ENCODE assay signal across 30 cellular contexts in the genomic region with DNA sequence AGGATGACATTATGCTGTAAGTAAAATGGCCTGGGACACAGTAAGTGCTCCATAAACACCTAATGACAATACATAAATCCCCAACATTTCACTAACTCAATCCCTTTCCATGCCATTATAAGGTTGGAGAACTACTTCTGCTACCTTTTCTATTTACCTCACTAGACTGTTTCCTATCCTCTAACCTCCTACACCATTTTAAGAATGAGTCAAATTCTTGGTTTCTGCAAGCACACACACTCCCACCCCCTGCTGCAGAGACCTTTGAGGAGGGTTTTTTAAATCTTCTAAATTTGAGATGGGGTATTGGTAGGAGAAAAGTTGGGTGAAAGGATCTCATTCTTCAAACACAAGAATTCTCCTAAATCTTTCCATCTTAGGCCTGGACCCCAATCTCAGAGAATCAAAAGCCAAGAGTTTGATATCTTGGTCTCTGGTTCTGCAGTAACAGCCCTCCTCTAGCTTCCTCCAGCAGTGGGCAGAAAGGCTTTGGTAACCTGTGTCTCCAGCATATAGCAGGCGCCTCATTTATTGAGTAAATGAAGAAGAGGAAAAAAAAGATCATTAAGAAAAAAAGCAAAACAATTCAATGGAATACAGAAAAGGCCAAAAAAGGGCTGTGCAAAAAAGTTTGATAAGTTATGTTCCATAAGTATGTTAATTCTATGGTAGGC. TPM values are rescaled to one million over a fixed set of nuclear protein-coding genes. Genes with fewer than 3 reads are reported as not detected.
DNase-seq lines count a peak whose midpoint lies in the region; ATAC-seq and TF ChIP-seq lines count a peak whose summit lies in the region.
"Had no signal": no experiment of that assay in that cellular context is flagged by ENCODE, and none has a peak within 500 bp of the region (broad histone marks: within the 10 kb centered on the region; RNA-seq: fewer than 3 reads in every experiment).

No MANE protein-coding gene starts in this region.

- no peaks in the 10 kb centered on the region for H3K27me3 Mint-ChIP-seq in activated T-cell treated with anti-CD3 and anti-CD28 coated beads, Interleukin-2, amount 50 U/mL, for 4 hours (ENCODE audit: low read depth)
- H3K27me3 Mint-ChIP-seq in activated T-helper 1 cell treated with anti-CD3 and anti-CD28 coated beads, Interleukin-12 subunit alpha, Interleukin-12 subunit beta, Interleukin-2, Interleukin-4 antibody, amounts not matched to agents 30 ng/mL and 10 ng/mL and 1 ng/mL, durations not matched to agents 14 hours and 24 hours and 36 hours (ENCODE audit: insufficient read depth): no peaks in the 10 kb centered on the region
- no peaks in the 10 kb centered on the region for H3K27me3 Mint-ChIP-seq in nephron (ENCODE audit: low read depth)
- H3K27me3 Mint-ChIP-seq: IgD-negative memory B cell had no signal

- peaks cover 6% of the 10 kb centered on the region for H3K9me3 Mint-ChIP-seq in activated T-cell treated with anti-CD3 and anti-CD28 coated beads, Interleukin-2, amount 50 U/mL, for 4 hours
- peaks cover 14% of the 10 kb centered on the region for H3K9me3 Mint-ChIP-seq in activated T-helper 1 cell treated with anti-CD3 and anti-CD28 coated beads, Interleukin-12 subunit alpha, Interleukin-12 subunit beta, Interleukin-2, Interleukin-4 antibody, amounts not matched to agents 30 ng/mL and 10 ng/mL and 1 ng/mL, durations not matched to agents 14 hours and 24 hours and 36 hours
- H3K9me3 Mint-ChIP-seq in nephron: peaks cover 15% of the 10 kb centered on the region
- H3K9me3 Mint-ChIP-seq: IgD-negative memory B cell had no signal

- peak overlapping the region; percentile 73 for H3K27ac Mint-ChIP-seq in activated T-helper 1 cell treated with anti-CD3 and anti-CD28 coated beads, Interleukin-12 subunit alpha, Interleukin-12 subunit beta, Interleukin-2, Interleukin-4 antibody, amounts not matched to agents 30 ng/mL and 10 ng/mL and 1 ng/mL, durations not matched to agents 14 hours and 24 hours and 36 hours
- peak overlapping the region; percentile 84 to 91 (median 87) for H3K27ac Mint-ChIP-seq in nephron
- H3K27ac Mint-ChIP-seq: activated naive CD4-positive, alpha-beta T cell treated with anti-CD3 and anti-CD28 coated beads for 36 hours; endodermal cell; IgD-negative memory B cell had no signal

- H3K9me3 ChIP-seq in body of pancreas: no peaks in the 10 kb centered on the region
- H3K9me3 ChIP-seq: BE2C, lower lobe of right lung, ovary had no signal

- H3K4me3 ChIP-seq in body of pancreas: no peak overlapping the region
- H3K4me3 ChIP-seq: cardiac muscle cell, esophagus muscularis mucosa, heart right ventricle, lower lobe of right lung, ovary, smooth muscle cell had no signal

- H3K4me3 Mint-ChIP-seq in activated T-cell treated with anti-CD3 and anti-CD28 coated beads, Interleukin-2, amount 50 U/mL, for 4 hours: peak overlapping the region; percentile 11
- peak overlapping the region; percentile 6 for H3K4me3 Mint-ChIP-seq in activated T-helper 1 cell treated with anti-CD3 and anti-CD28 coated beads, Interleukin-12 subunit alpha, Interleukin-12 subunit beta, Interleukin-2, Interleukin-4 antibody, amounts not matched to agents 30 ng/mL and 10 ng/mL and 1 ng/mL, durations not matched to agents 14 hours and 24 hours and 36 hours
- no peak overlapping the region for H3K4me3 Mint-ChIP-seq in nephron
- H3K4me3 Mint-ChIP-seq: activated naive CD4-positive, alpha-beta T cell treated with anti-CD3 and anti-CD28 coated beads for 36 hours; endodermal cell; IgD-negative memory B cell; nephron progenitor cell had no signal

- no peak for TF ChIP-seq POLR2A in body of pancreas (IDR thresholded peaks at IDR 0.05)

- no peaks in the 10 kb centered on the region for H3K27me3 ChIP-seq in body of pancreas
- H3K27me3 ChIP-seq: BE2C, cardiac muscle cell, esophagus muscularis mucosa, heart right ventricle, ovary had no signal

- ATAC-seq in activated T-cell treated with anti-CD3 and anti-CD28 coated beads, Interleukin-2, amount 50 U/mL, for 4 hours: peak; percentile 86 to 95
- ATAC-seq in HG02588 (IDR thresholded peaks at IDR 0.05; ENCODE audit: unreplicated experiment): peak; percentile 65
- ATAC-seq in GM21360 (IDR thresholded peaks at IDR 0.05; ENCODE audit: unreplicated experiment): no peak
- ATAC-seq in body of pancreas: no peak
- ATAC-seq: foreskin keratinocyte, heart right ventricle, lower lobe of right lung, Panc1 had no signal

- WGBS in body of pancreas, 2 donors: 87 to 94% methylated on average over 1 of the region's 1 CpG

- H3K36me3 ChIP-seq in body of pancreas (replicated peaks in 1 of 2; ENCODE audit: insufficient read depth in 1 of 2, low read depth in 2 of 2): no peaks in the 10 kb centered on the region
- H3K36me3 ChIP-seq: BE2C, cardiac muscle cell, esophagus muscularis mucosa, heart right ventricle, lower lobe of right lung, ovary, WERI-Rb-1 had no signal

- no peak for DNase-seq in activated T-cell treated with anti-CD3 and anti-CD28 coated beads, Interleukin-2, amount 50 U/mL, for 4 hours
- DNase-seq in activated T-cell treated with anti-CD3 and anti-CD28 coated beads, Interleukin-2, amount 50 U/mL, for 1 hour: no peak
- no peak for DNase-seq in activated T-helper 1 cell treated with anti-CD3 and anti-CD28 coated beads, Interleukin-12 subunit alpha, Interleukin-12 subunit beta, Interleukin-2, Interleukin-4 antibody, amounts not matched to agents 30 ng/mL and 10 ng/mL and 1 ng/mL, durations not matched to agents 14 hours and 24 hours and 36 hours (ENCODE audit: low spot score)
- DNase-seq in GM20000 (ENCODE audit: low spot score): no peak
- no peak for DNase-seq in body of pancreas
- DNase-seq: activated naive CD4-positive, alpha-beta T cell treated with anti-CD3 and anti-CD28 coated beads for 36 hours; aorta; BE2C; cortex of kidney; endodermal cell; foreskin keratinocyte; HCEC 1CT; heart right ventricle; lower lobe of right lung; NCI-H1092; NCI-H187; NCI-H69; nephron progenitor cell; ovary; SIG-M5; T1000; WERI-Rb-1 had no signal

- peaks cover 11% of the 10 kb centered on the region for H3K36me3 Mint-ChIP-seq in activated T-cell treated with anti-CD3 and anti-CD28 coated beads, Interleukin-2, amount 50 U/mL, for 4 hours (ENCODE audit: insufficient read depth)
- H3K36me3 Mint-ChIP-seq in activated T-helper 1 cell treated with anti-CD3 and anti-CD28 coated beads, Interleukin-12 subunit alpha, Interleukin-12 subunit beta, Interleukin-2, Interleukin-4 antibody, amounts not matched to agents 30 ng/mL and 10 ng/mL and 1 ng/mL, durations not matched to agents 14 hours and 24 hours and 36 hours (ENCODE audit: low read depth): peaks cover 42% of the 10 kb centered on the region
- H3K36me3 Mint-ChIP-seq in nephron (ENCODE audit: low read depth): no peaks in the 10 kb centered on the region
- H3K36me3 Mint-ChIP-seq: IgD-negative memory B cell had no signal

- no peak overlapping the region for H3K27ac ChIP-seq in body of pancreas
- H3K27ac ChIP-seq: cardiac muscle cell, esophagus muscularis mucosa, foreskin keratinocyte, heart right ventricle, lower lobe of right lung, ovary, WERI-Rb-1 had no signal

- no peak for TF ChIP-seq CTCF in nephron (IDR thresholded peaks at IDR 0.05; ENCODE audit: unreplicated experiment in 3 of 3)
- no peak for TF ChIP-seq CTCF in GM20000 (IDR thresholded peaks at IDR 0.05; ENCODE audit: extremely low read depth, missing control alignments)
- no peak for TF ChIP-seq CTCF in body of pancreas (IDR thresholded peaks at IDR 0.05)

- no peaks in the 10 kb centered on the region for H3K4me1 ChIP-seq in body of pancreas
- H3K4me1 ChIP-seq: BE2C, foreskin keratinocyte, heart right ventricle, lower lobe of right lung had no signal

- peaks cover 49% of the 10 kb centered on the region for H3K4me1 Mint-ChIP-seq in activated T-cell treated with anti-CD3 and anti-CD28 coated beads, Interleukin-2, amount 50 U/mL, for 4 hours (ENCODE audit: low read depth)
- peaks cover 74% of the 10 kb centered on the region for H3K4me1 Mint-ChIP-seq in activated T-helper 1 cell treated with anti-CD3 and anti-CD28 coated beads, Interleukin-12 subunit alpha, Interleukin-12 subunit beta, Interleukin-2, Interleukin-4 antibody, amounts not matched to agents 30 ng/mL and 10 ng/mL and 1 ng/mL, durations not matched to agents 14 hours and 24 hours and 36 hours (ENCODE audit: low read depth)
- H3K4me1 Mint-ChIP-seq in nephron: peaks cover 39% of the 10 kb centered on the region
- H3K4me1 Mint-ChIP-seq: IgD-negative memory B cell had no signal

- intact Hi-C loops in activated T-helper 1 cell treated with anti-CD3 and anti-CD28 coated beads, Interleukin-12 subunit alpha, Interleukin-12 subunit beta, Interleukin-2, Interleukin-4 antibody, amounts not matched to agents 30 ng/mL and 10 ng/mL and 1 ng/mL, durations not matched to agents 14 hours and 24 hours and 36 hours (cut with micrococcal nuclease): loop anchor here (1.0 to 5.0 kb wide), 8 partner anchors 10 to 449 kb away; a partner anchor contains a TSS
- intact Hi-C loops in body of pancreas (cut with DNase I): no loop called here

RNA-seq across cellular contexts. Expression of a gene that starts 42.3 kb away (rescaled TPM):
- 1 to 10 TPM; 2.7 to 5.8 (median 2.7) TPM for total RNA-seq in activated T-cell treated with anti-CD3 and anti-CD28 coated beads, Interleukin-2, amount 50 U/mL, for 4 hours
- 37.1 and 38.7 TPM in 2 replicates for total RNA-seq in activated T-helper 1 cell treated with anti-CD3 and anti-CD28 coated beads, Interleukin-12 subunit alpha, Interleukin-12 subunit beta, Interleukin-2, Interleukin-4 antibody, amounts not matched to agents 30 ng/mL and 10 ng/mL and 1 ng/mL, durations not matched to agents 14 hours and 24 hours and 36 hours
- 10 to 100 TPM; 28.3 to 55.3 TPM for total RNA-seq in body of pancreas

Comparison
In these comparisons a context has a peak if more than half of its experiments do, and no peak if none do; other contexts are left out.
1. ATAC-seq: peak in activated T-cell treated with anti-CD3 and anti-CD28 coated beads, Interleukin-2, amount 50 U/mL, for 4 hours (2 of 2) and HG02588 (single experiment); none in GM21360 (single experiment) and body of pancreas (single experiment).
2. H3K4me3 Mint-ChIP-seq: peak in activated T-cell treated with anti-CD3 and anti-CD28 coated beads, Interleukin-2, amount 50 U/mL, for 4 hours (single experiment) and activated T-helper 1 cell treated with anti-CD3 and anti-CD28 coated beads, Interleukin-12 subunit alpha, Interleukin-12 subunit beta, Interleukin-2, Interleukin-4 antibody, amounts not matched to agents 30 ng/mL and 10 ng/mL and 1 ng/mL, durations not matched to agents 14 hours and 24 hours and 36 hours (single experiment); none in nephron (0 of 3).